ENCODE assay signal across 8 cellular contexts in the genomic region with DNA sequence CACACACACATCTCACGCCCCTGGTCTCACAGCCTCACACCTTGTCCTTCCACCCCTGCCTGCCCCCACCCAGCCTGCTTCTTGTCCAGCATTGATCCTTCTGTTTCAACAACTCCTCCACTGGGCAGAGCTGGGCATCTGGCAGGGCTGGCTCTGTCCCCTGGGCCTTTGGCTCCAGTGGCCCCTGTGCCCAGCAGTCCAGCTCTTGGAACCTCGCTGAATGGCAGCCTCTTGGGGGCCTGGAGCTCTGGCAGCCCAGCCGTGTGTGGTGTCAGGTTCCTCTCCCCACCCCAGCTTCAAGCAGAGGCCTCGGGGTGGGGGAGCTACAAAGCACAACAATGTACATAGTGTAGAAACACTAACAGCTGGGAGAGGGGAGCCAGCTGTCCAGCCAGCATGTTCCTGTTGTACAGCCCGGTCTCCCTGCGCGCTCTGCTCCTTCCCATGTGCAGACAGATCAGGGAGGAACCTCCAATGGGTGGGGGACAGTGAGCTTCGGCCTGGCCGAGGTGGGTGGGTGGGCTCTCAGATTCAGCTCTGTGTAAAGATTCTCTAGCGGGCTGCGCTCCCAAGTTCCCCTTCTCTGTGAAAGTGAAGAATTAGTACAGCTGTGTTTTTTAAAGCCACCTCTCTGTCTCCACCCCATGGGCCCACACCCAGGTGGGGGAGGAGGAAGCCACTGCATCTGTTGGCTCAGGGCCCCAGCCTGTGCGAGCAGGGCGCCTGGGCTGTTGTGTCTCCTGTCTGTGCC. TPM values are rescaled to one million over a fixed set of nuclear protein-coding genes. Genes with fewer than 3 reads are reported as not detected.
A peak's percentile ranks its signal among the peaks of the same experiment; 100 is the strongest.
DNase-seq lines count a peak whose midpoint lies in the region; ATAC-seq and TF ChIP-seq lines count a peak whose summit lies in the region.

No MANE protein-coding gene starts in this region.

- H3K4me2 ChIP-seq in DND-41 (ENCODE audit: insufficient read depth, low read length): no peak overlapping the region

- H3K9me3 ChIP-seq in DND-41 (ENCODE audit: insufficient read depth, low read length, severe bottlenecking) (no peaks in the 10 kb centered on the region), T-helper 17 cell (ENCODE audit: control insufficient read depth, low read length, poor library complexity, severe bottlenecking) (no peaks in the 10 kb centered on the region), ovary (no peaks in the 10 kb centered on the region)

- TF ChIP-seq POLR2A in ovary (IDR thresholded peaks at IDR 0.05): no peak

- DNase-seq in DND-41 (no peak), T-helper 17 cell (no peak), fibroblast of mammary gland (ENCODE audit: low read depth) (peak; percentile 35), ovary (peak; percentile 79 to 86 (median 83)), NCI-H146 treated with DMSO at 0.1 percent for 48 hours (lab: John Stamatoyannopoulos, UW; ENCODE audit: unreplicated experiment) (no peak), SKM-1 treated with dmso at 0.1 percent for 144 hours (lab: John Stamatoyannopoulos, UW; ENCODE audit: unreplicated experiment) (no peak), A172 (ENCODE audit: low spot score) (no peak)

- H2AFZ ChIP-seq in DND-41 (ENCODE audit: low read depth, low read length): no peak overlapping the region

- ATAC-seq in DND-41 (ENCODE audit: insufficient read depth, low read depth): peak; percentile 29; the same call in 1 of the 3 replicates
- ATAC-seq in HG02678 (IDR thresholded peaks at IDR 0.05; ENCODE audit: unreplicated experiment): peak; percentile 78
- ATAC-seq in T-helper 17 cell: peak; percentile 84

- peaks cover 3% of the 10 kb centered on the region for H3K36me3 Mint-ChIP-seq in T-helper 17 cell (ENCODE audit: low read depth)

- H3K79me2 ChIP-seq in DND-41 (ENCODE audit: insufficient read depth, low read length): no peaks in the 10 kb centered on the region

- H3K27me3 ChIP-seq in DND-41 (ENCODE audit: insufficient read depth, low read length, poor library complexity) (no peaks in the 10 kb centered on the region), ovary (no peaks in the 10 kb centered on the region)

- H3K9ac ChIP-seq in DND-41 (ENCODE audit: low read depth, low read length): no peak overlapping the region

- intact Hi-C loops in ovary (cut with DNase I): loop anchor here in 1 of 4 donors (2.0 kb wide), 1 partner anchor 17 kb away; no protein-coding TSS in a partner anchor

- 9 to 13% (median 12%) methylated on average over 12 to 13 of the region's 13 CpGs for WGBS in ovary, 3 donors

- no peaks in the 10 kb centered on the region for H3K4me1 ChIP-seq in DND-41 (ENCODE audit: insufficient read depth, low read length)
- peaks cover 12% of the 10 kb centered on the region for H3K4me1 ChIP-seq in ovary (ENCODE audit: insufficient read depth)

- peak overlapping the region; percentile 92 for H3K27ac Mint-ChIP-seq in T-helper 17 cell

- H3K36me3 ChIP-seq in DND-41 (ENCODE audit: insufficient read depth, low read length): peaks cover 50% of the 10 kb centered on the region
- no peaks in the 10 kb centered on the region for H3K36me3 ChIP-seq in ovary

- no peak for TF ChIP-seq EP300 in ovary (IDR thresholded peaks at IDR 0.05)

- H3K4me1 Mint-ChIP-seq in T-helper 17 cell: peaks cover 37% of the 10 kb centered on the region

- H3K27me3 Mint-ChIP-seq in T-helper 17 cell: no peaks in the 10 kb centered on the region

- TF ChIP-seq CTCF in DND-41 (IDR thresholded peaks at IDR 0.05; ENCODE audit: borderline replicate concordance, extremely low read depth, low read length, poor library complexity, severe bottlenecking): no peak
- TF ChIP-seq CTCF in fibroblast of mammary gland (conservative IDR thresholded peaks at IDR 0.05; ENCODE audit: control insufficient read depth, insufficient read depth, low read depth, low read length): no peak
- TF ChIP-seq CTCF in ovary (IDR thresholded peaks at IDR 0.05): no peak

- H3K4me3 Mint-ChIP-seq in T-helper 17 cell: peak overlapping the region; percentile 76

- H3K4me3 ChIP-seq in DND-41 (ENCODE audit: low read depth in 1 of 2, low read length in 2 of 2) (no peak overlapping the region), fibroblast of mammary gland (ENCODE audit: control insufficient read depth, low read depth, low read length) (no peak overlapping the region), ovary (no peak overlapping the region)

- H4K20me1 ChIP-seq in DND-41 (ENCODE audit: insufficient read depth, low read length): peaks cover 2% of the 10 kb centered on the region; the same call in 1 of the 2 replicates

- H3K27ac ChIP-seq in DND-41 (ENCODE audit: low read length) (no peak overlapping the region), ovary (peak overlapping the region; percentile 5 to 73)

RNA-seq across cellular contexts. Expression of gene ZMIZ2, which starts 19.4 kb away (rescaled TPM):
- total RNA-seq in T-helper 17 cell: 100 to 1,000 TPM; 117 to 171 TPM
- 10 to 100 TPM; 20.0 to 85.5 (median 69.4) TPM for total RNA-seq in ovary
- 10 to 100 TPM; 12.7 to 36.8 TPM for polyA plus RNA-seq in ovary
- 12.7 and 13.9 TPM in 2 replicates for total RNA-seq in A172 (2014; rRNA removed; shearing (Covaris generic))

RNA-seq across cellular contexts. Expression of gene PPIA, which starts 28.4 kb away (rescaled TPM):
- total RNA-seq in T-helper 17 cell (100 to 1,000 TPM; 691 to 692 TPM), ovary (1,000 to 10,000 TPM in 1 of 7 donors, 100 to 1,000 TPM in 6; 644 to 1,200 (median 790) TPM)
- polyA plus RNA-seq in ovary: 1,000 to 10,000 TPM; 1,452 to 2,091 TPM
- 7,457 and 8,235 TPM in 2 replicates for total RNA-seq in A172 (2014; rRNA removed; shearing (Covaris generic))

Comparison
In these comparisons a context has a peak if more than half of its experiments do, and no peak if none do; other contexts are left out.
1. ATAC-seq: peak in every context shown above with its lines; median percentile 84 in T-helper 17 cell; 78 in HG02678; 29 in DND-41.
2. DNase-seq: peak in fibroblast of mammary gland (single experiment) and ovary (5 of 5); none in DND-41 (single experiment), T-helper 17 cell (0 of 3), NCI-H146 treated with DMSO at 0.1 percent for 48 hours (single experiment), SKM-1 treated with dmso at 0.1 percent for 144 hours (single experiment) and A172 (single experiment).